8 cellular contexts compared by ENCODE assay signal in genomic region chr17:59621771-59622170, GRCh38. TPM values are rescaled to one million over a fixed set of nuclear protein-coding genes. Genes with fewer than 3 reads are reported as not detected.
DNase-seq lines count a peak whose midpoint lies in the region; TF ChIP-seq lines count a peak whose summit lies in the region.

No MANE protein-coding gene starts in this region.

- H3K27ac ChIP-seq in A673 (ENCODE audit: low read depth, low read length, poor library complexity, severe bottlenecking) (peak overlapping the region; percentile 98), mesenchymal stem cell (ENCODE audit: low read length, poor library complexity, severe bottlenecking) (no peak overlapping the region)

- no peak overlapping the region for H2BK12ac ChIP-seq in mesenchymal stem cell (ENCODE audit: low read length in 2 of 2)

- no peak for DNase-seq in A673 (ENCODE audit: low spot score)
- DNase-seq in HFF-Myc (ENCODE audit: extremely low read depth, low read depth), result no peak
- DNase-seq in astrocyte of the cerebellum (ENCODE audit: low read depth), result no peak
- DNase-seq in mesenchymal stem cell, result no peak
- no peak for DNase-seq in NCI-H345 treated with DMSO at 0.1 percent for 48 hours (lab: John Stamatoyannopoulos, UW; ENCODE audit: unreplicated experiment)
- no peak for DNase-seq in activated gamma-delta T cell (lab: John Stamatoyannopoulos, UW)
- DNase-seq in activated effector memory CD4-positive, alpha-beta T cell treated with anti-CD3 and anti-CD28 coated beads, Interleukin-2, amount 50 U/mL, for 16 hours, result no peak
- no peak for DNase-seq in midbrain (lab: John Stamatoyannopoulos, UW)

- peak overlapping the region; percentile 100 for H3K9ac ChIP-seq in mesenchymal stem cell (ENCODE audit: low read length)

- no peak overlapping the region for H4K8ac ChIP-seq in mesenchymal stem cell (ENCODE audit: low read length)

- POLR2A ChIA-PET in A673 (lab: Charles Lee; ENCODE audit: low non-redundant PET), result no interaction called here

- H2AK5ac ChIP-seq in mesenchymal stem cell (ENCODE audit: low read length, severe bottlenecking), result no peak overlapping the region

- no peak overlapping the region for H3K14ac ChIP-seq in mesenchymal stem cell (ENCODE audit: low read length in 2 of 2)

- H3K23ac ChIP-seq in mesenchymal stem cell (ENCODE audit: low read length in 2 of 2), result no peak overlapping the region

- peak overlapping the region; percentile 44 for H3K4me2 ChIP-seq in mesenchymal stem cell (ENCODE audit: low read length, poor library complexity, severe bottlenecking)

- no peak overlapping the region for H2BK120ac ChIP-seq in mesenchymal stem cell (ENCODE audit: low read depth, low read length)

- no CpG with 5 or more reads among the region's 4 CpGs for WGBS in mesenchymal stem cell

- peaks cover 50% of the 10 kb centered on the region for H3K4me1 ChIP-seq in A673 (ENCODE audit: insufficient read depth, low read length, poor library complexity, severe bottlenecking)
- peaks cover 6% of the 10 kb centered on the region for H3K4me1 ChIP-seq in mesenchymal stem cell (ENCODE audit: control insufficient read depth, insufficient read depth, low read depth, low read length)

- BruUV-seq in A673 (replicated peaks; lab: Mats Ljungman, UMichigan), result no TSS peak

- no peak overlapping the region for H2BK15ac ChIP-seq in mesenchymal stem cell (ENCODE audit: low read depth, poor library complexity, severe bottlenecking)

- no peak overlapping the region for H4K91ac ChIP-seq in mesenchymal stem cell (ENCODE audit: low read length)

- no peak overlapping the region for H2BK5ac ChIP-seq in mesenchymal stem cell (ENCODE audit: low read depth, low read length, poor library complexity, severe bottlenecking)

- H3K4ac ChIP-seq in mesenchymal stem cell (ENCODE audit: low read depth in 1 of 2, low read length in 2 of 2), result no peak overlapping the region

- TF ChIP-seq CTCF in A673 (conservative IDR thresholded peaks at IDR 0.05; ENCODE audit: low read depth, low read length) (no peak), HFF-Myc (IDR thresholded peaks at IDR 0.05; ENCODE audit: low read depth, low read length, missing control alignments) (no peak), astrocyte of the cerebellum (IDR thresholded peaks at IDR 0.05; ENCODE audit: low read depth, low read length, missing control alignments) (no peak)

- H3K4me3 ChIP-seq in A673 (ENCODE audit: low read depth, low read length, poor library complexity, severe bottlenecking) (peak overlapping the region; percentile 82), HFF-Myc (replicated peaks; ENCODE audit: low read depth, low read length) (peak overlapping the region; percentile 97), astrocyte of the cerebellum (ENCODE audit: low read depth, low read length) (peak overlapping the region; percentile 99), mesenchymal stem cell (ENCODE audit: insufficient read depth in 1 of 2, low read depth in 1 of 2, low read length in 2 of 2) (peak overlapping the region in 1 of 2 experiments; percentile 97)

- H3K18ac ChIP-seq in mesenchymal stem cell (ENCODE audit: low read depth in 1 of 2, low read length in 2 of 2), result no peak overlapping the region

- intact Hi-C loops in A673 (cut with micrococcal nuclease; ENCODE audit: unreplicated experiment), result no loop called here

- no peaks in the 10 kb centered on the region for H3K27me3 ChIP-seq in A673 (replicated peaks; ENCODE audit: insufficient read depth, low read depth, low read length, poor library complexity)
- H3K27me3 ChIP-seq in mesenchymal stem cell (ENCODE audit: control insufficient read depth in 1 of 2, insufficient read depth in 1 of 2, low read length in 2 of 2), result no peaks in the 10 kb centered on the region

- no peaks in the 10 kb centered on the region for H3K79me1 ChIP-seq in mesenchymal stem cell (replicated peaks; ENCODE audit: low read length, poor library complexity, severe bottlenecking)

- in situ Hi-C loops in astrocyte of the cerebellum (cut with HindIII; ENCODE audit: low sequenced_read_pairs), result no loop called here

- H2AFZ ChIP-seq in mesenchymal stem cell (ENCODE audit: low read depth, low read length), result no peak overlapping the region

- H3K9me3 ChIP-seq in A673 (ENCODE audit: low read depth, low read length, poor library complexity, severe bottlenecking) (no peaks in the 10 kb centered on the region), mesenchymal stem cell (ENCODE audit: control insufficient read depth, low read length) (no peaks in the 10 kb centered on the region)

- H3K36me3 ChIP-seq in A673 (ENCODE audit: insufficient read depth, low read length, poor library complexity, severe bottlenecking) (no peaks in the 10 kb centered on the region), mesenchymal stem cell (ENCODE audit: control insufficient read depth in 1 of 2, insufficient read depth in 2 of 2, low read depth in 1 of 2, low read length in 2 of 2) (peaks cover 0 to 30% of the 10 kb centered on the region in 2 experiments)

- CTCF ChIA-PET in A673 (lab: Charles Lee), result no interaction called here

RNA-seq across cellular contexts. Expression of gene CLTC, which starts 2.1 kb away (rescaled TPM):
- total RNA-seq in A673 (2021), result 313 and 321 TPM in 2 replicates
- 198 TPM for polyA plus RNA-seq in mesenchymal stem cell (2013, experiment 1 of 2)
- 188 TPM for polyA plus RNA-seq in mesenchymal stem cell (2013, experiment 2 of 2)

RNA-seq across cellular contexts. Expression of gene DHX40, which starts 56.4 kb away (rescaled TPM):
- 22.9 and 32.1 TPM in 2 replicates for total RNA-seq in A673 (2021)
- polyA plus RNA-seq in mesenchymal stem cell (2013, experiment 1 of 2), result 17.8 TPM
- polyA plus RNA-seq in mesenchymal stem cell (2013, experiment 2 of 2), result 18.4 TPM
